Comparison of ENCODE assay signal across 23 cellular contexts in the genomic region with DNA sequence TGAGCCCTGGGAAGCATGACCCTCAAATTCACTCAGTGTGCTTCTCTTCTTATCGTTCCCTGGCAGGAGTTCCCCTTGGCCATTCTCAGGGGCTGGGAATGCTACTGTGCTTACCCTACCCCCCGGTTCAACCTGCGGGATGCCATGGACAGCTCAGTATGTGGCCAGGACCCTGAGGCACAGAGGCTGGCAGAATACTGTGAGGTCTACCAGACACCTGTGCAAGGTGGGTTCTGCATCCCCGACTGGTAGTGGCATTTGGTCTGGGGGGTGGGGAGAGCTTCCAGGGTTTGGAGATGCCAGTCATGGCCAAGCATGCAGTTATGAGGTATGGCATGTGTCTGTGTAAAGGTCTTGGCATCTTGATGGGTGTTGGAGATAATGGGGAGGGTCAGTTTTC. TPM values are rescaled to one million over a fixed set of nuclear protein-coding genes. Genes with fewer than 3 reads are reported as not detected.
DNase-seq lines count a peak whose midpoint lies in the region; ATAC-seq and TF ChIP-seq lines count a peak whose summit lies in the region.
"Had no signal": no experiment of that assay in that cellular context is flagged by ENCODE, and none has a peak within 500 bp of the region (broad histone marks: within the 10 kb centered on the region; RNA-seq: fewer than 3 reads in every experiment).

No MANE protein-coding gene starts in this region.

- no peak for ATAC-seq in PC-3
- no peak for ATAC-seq in left lobe of liver
- no peak for ATAC-seq in HG03342 (IDR thresholded peaks at IDR 0.05; ENCODE audit: unreplicated experiment)
- ATAC-seq: A549 had no signal

- peaks cover 0 to 2% (median 2%) of the 10 kb centered on the region in 5 donors for H3K9me3 Mint-ChIP-seq in CD8-positive, alpha-beta memory T cell
- H3K9me3 Mint-ChIP-seq: CD4-positive, alpha-beta T cell had no signal

- H3K36me3 ChIP-seq in PC-3 (ENCODE audit: low read depth, low read length) (peaks cover 19% of the 10 kb centered on the region), colonic mucosa (no peaks in the 10 kb centered on the region), spleen (peaks cover 0 to 12% (median 0%) of the 10 kb centered on the region in 6 donors)
- no peaks in the 10 kb centered on the region for H3K36me3 ChIP-seq in CD8-positive, alpha-beta memory T cell (ENCODE audit: insufficient read depth, low read length)
- H3K36me3 ChIP-seq: BE2C; BLaER1 treated with 17β-estradiol and CSF1 and Interleukin-3, amounts not matched to agents 10 nM and 100 nM had no signal

- peaks cover 11 to 36% of the 10 kb centered on the region in 2 donors for H3K27me3 Mint-ChIP-seq in CD8-positive, alpha-beta memory T cell

- H3K9ac ChIP-seq in PC-3 (ENCODE audit: low read length) (no peak overlapping the region), colonic mucosa (ENCODE audit: low read depth in 2 of 2, low read length in 2 of 2) (no peak overlapping the region)
- H3K9ac ChIP-seq: BLaER1 treated with 17β-estradiol and CSF1 and Interleukin-3, amounts not matched to agents 10 nM and 100 nM had no signal

- no peaks in the 10 kb centered on the region for H3K4me1 Mint-ChIP-seq in CD8-positive, alpha-beta memory T cell
- H3K4me1 Mint-ChIP-seq: CD14-positive monocyte had no signal

- H3K36me3 Mint-ChIP-seq in CD8-positive, alpha-beta memory T cell: no peaks in the 10 kb centered on the region
- H3K36me3 Mint-ChIP-seq: CD14-positive monocyte had no signal

- H3K4me2 ChIP-seq in PC-3 (ENCODE audit: low read length): peak overlapping the region; percentile 33; the same call in 1 of the 2 replicates
- H3K4me2 ChIP-seq: A549 had no signal

- CTCF ChIA-PET in PC-3 (lab: Charles Lee): no interaction called here
- CTCF ChIA-PET in CD8-positive, alpha-beta memory T cell (lab: Charles Lee): no interaction called here

- intact Hi-C loops in PC-3 (cut with micrococcal nuclease) (no loop called here), colonic mucosa (cut with DNase I) (no loop called here), spleen (cut with DNase I; ENCODE audit: low total_unique reads) (no loop called here)

- H3K27ac ChIP-seq in PC-3 (ENCODE audit: low read length): peak overlapping the region; percentile 93
- peak overlapping the region; percentile 23 for H3K27ac ChIP-seq in colonic mucosa
- no peak overlapping the region for H3K27ac ChIP-seq in spleen
- H3K27ac ChIP-seq in CD8-positive, alpha-beta memory T cell (ENCODE audit: low read depth, low read length): no peak overlapping the region
- H3K27ac ChIP-seq: A549; BLaER1 treated with 17β-estradiol and CSF1 and Interleukin-3, amounts not matched to agents 10 nM and 100 nM had no signal

- no peak overlapping the region for H3K4me3 ChIP-seq in PC-3 (ENCODE audit: low read length)
- H3K4me3 ChIP-seq in colonic mucosa: no peak overlapping the region
- H3K4me3 ChIP-seq in spleen: no peak overlapping the region
- H3K4me3 ChIP-seq in CD8-positive, alpha-beta memory T cell (ENCODE audit: low read length): no peak overlapping the region
- H3K4me3 ChIP-seq: A549; BLaER1 treated with 17β-estradiol and CSF1 and Interleukin-3, amounts not matched to agents 10 nM and 100 nM; HAP-1 had no signal

- DNase-seq in PC-3 (no peak), colonic mucosa (no peak), left lobe of liver (ENCODE audit: low spot score) (peak; percentile 27), spleen (peak; percentile 40), NCI-H69 (lab: John Stamatoyannopoulos, UW) (no peak), kidney glomerular epithelial cell (lab: John Stamatoyannopoulos, UW) (no peak)
- no peak for DNase-seq in CD8-positive, alpha-beta memory T cell
- DNase-seq: 8988T; ACHN; AML-193; BE2C; Calu3; CD4-positive, alpha-beta T cell; COR-L47; DMS53; DMS79 treated with DMSO at 0.1 percent for 48 hours; GOT3 had no signal

- H3K9me2 ChIP-seq in PC-3 (replicated peaks; ENCODE audit: low read length): no peaks in the 10 kb centered on the region

- no peak for TF ChIP-seq POLR2A in spleen (IDR thresholded peaks at IDR 0.05)

- no peak overlapping the region for H2AFZ ChIP-seq in PC-3 (ENCODE audit: low read length)

- peak overlapping the region in 1 of 8 donors; percentile 21 for H3K27ac Mint-ChIP-seq in CD8-positive, alpha-beta memory T cell
- H3K27ac Mint-ChIP-seq: CD14-positive monocyte; CD4-positive, alpha-beta T cell had no signal

- H3K79me2 ChIP-seq in PC-3 (ENCODE audit: low read length): no peaks in the 10 kb centered on the region

- H3K4me1 ChIP-seq in PC-3 (ENCODE audit: insufficient read depth, low read length): peaks cover 28% of the 10 kb centered on the region
- H3K4me1 ChIP-seq in colonic mucosa: no peaks in the 10 kb centered on the region
- H3K4me1 ChIP-seq in spleen: no peaks in the 10 kb centered on the region
- no peaks in the 10 kb centered on the region for H3K4me1 ChIP-seq in CD8-positive, alpha-beta memory T cell (ENCODE audit: insufficient read depth, low read length)
- H3K4me1 ChIP-seq: BE2C, HAP-1 had no signal

- POLR2A ChIA-PET in PC-3 (lab: Charles Lee; ENCODE audit: unreplicated experiment): interaction anchor here (0.6 kb wide), 1 partner anchor 1910 kb away, joined by 3 read pairs; no protein-coding TSS in a partner anchor
- POLR2A ChIA-PET in CD8-positive, alpha-beta memory T cell (lab: Charles Lee): no interaction called here

- no TSS peak for BruUV-seq in PC-3 (replicated peaks; lab: Mats Ljungman, UMichigan)

- no peak for TF ChIP-seq CTCF in PC-3 (conservative IDR thresholded peaks at IDR 0.05; ENCODE audit: low read depth, low read length)
- no peak for TF ChIP-seq CTCF in colonic mucosa (IDR thresholded peaks at IDR 0.05)
- no peak for TF ChIP-seq CTCF in spleen (IDR thresholded peaks at IDR 0.05 in 8 of 11, conservative IDR thresholded peaks at IDR 0.05 in 3 of 11)

- H3F3A ChIP-seq in PC-3 (ENCODE audit: low read length, unreplicated experiment): no peaks in the 10 kb centered on the region

- no peaks in the 10 kb centered on the region for H4K20me1 ChIP-seq in PC-3 (ENCODE audit: low read length)
- H4K20me1 ChIP-seq: BLaER1 treated with 17β-estradiol and CSF1 and Interleukin-3, amounts not matched to agents 10 nM and 100 nM had no signal

- H3K4me3 Mint-ChIP-seq in CD8-positive, alpha-beta memory T cell: no peak overlapping the region
- H3K4me3 Mint-ChIP-seq: CD14-positive monocyte; CD4-positive, alpha-beta T cell had no signal

- H3K27me3 ChIP-seq in PC-3 (ENCODE audit: low read length): no peaks in the 10 kb centered on the region
- no peaks in the 10 kb centered on the region for H3K27me3 ChIP-seq in colonic mucosa
- H3K27me3 ChIP-seq in spleen (replicated peaks in 1 of 7): peaks cover 0 to 12% (median 0%) of the 10 kb centered on the region in 7 donors
- H3K27me3 ChIP-seq in CD8-positive, alpha-beta memory T cell (ENCODE audit: insufficient read depth, low read length, poor library complexity, severe bottlenecking): no peaks in the 10 kb centered on the region
- H3K27me3 ChIP-seq: BE2C; BLaER1 treated with 17β-estradiol and CSF1 and Interleukin-3, amounts not matched to agents 10 nM and 100 nM had no signal

- 85 to 99% (median 87%) methylated on average over 3 to 4 of the region's 4 CpGs for WGBS in spleen, 5 donors

- no peaks in the 10 kb centered on the region for H3K9me3 ChIP-seq in PC-3 (ENCODE audit: low read length)
- H3K9me3 ChIP-seq in colonic mucosa: no peaks in the 10 kb centered on the region
- H3K9me3 ChIP-seq in spleen: no peaks in the 10 kb centered on the region
- H3K9me3 ChIP-seq in CD8-positive, alpha-beta memory T cell (ENCODE audit: low read length): no peaks in the 10 kb centered on the region
- H3K9me3 ChIP-seq: BE2C, HAP-1 had no signal

RNA-seq across cellular contexts. Expression of gene WSCD1, which starts 39.4 kb away (rescaled TPM):
- total RNA-seq in PC-3 (2014; rRNA removed) (56.7 and 57.0 TPM in 2 replicates), colonic mucosa (10 to 100 TPM; 19.5 to 22.3 TPM), left lobe of liver (2.9 TPM), spleen (10 to 100 TPM; 22.9 to 84.1 (median 53.6) TPM)
- 1 to 10 TPM; 2.4 to 6.2 (median 5.8) TPM for polyA plus RNA-seq in spleen
- total RNA-seq in CD8-positive, alpha-beta memory T cell: under 1 TPM; 0.13 to 0.35 TPM
- polyA plus RNA-seq in CD8-positive, alpha-beta memory T cell: not detected
- total RNA-seq: CD4-positive, alpha-beta T cell; G401 had no signal
- polyA plus RNA-seq: CD14-positive monocyte had no signal

Comparison
In these comparisons a context has a peak if more than half of its experiments do, and no peak if none do; other contexts are left out.
1. DNase-seq: peak in left lobe of liver (single experiment) and spleen (single experiment); none in PC-3 (single experiment), colonic mucosa (single experiment), CD8-positive, alpha-beta memory T cell (0 of 5), NCI-H69 (single experiment) and kidney glomerular epithelial cell (single experiment).
2. H3K27ac ChIP-seq: peak in PC-3 (single experiment) and colonic mucosa (single experiment); none in spleen (0 of 8) and CD8-positive, alpha-beta memory T cell (single experiment).